27 cellular contexts compared by ENCODE assay signal in the genomic region with DNA sequence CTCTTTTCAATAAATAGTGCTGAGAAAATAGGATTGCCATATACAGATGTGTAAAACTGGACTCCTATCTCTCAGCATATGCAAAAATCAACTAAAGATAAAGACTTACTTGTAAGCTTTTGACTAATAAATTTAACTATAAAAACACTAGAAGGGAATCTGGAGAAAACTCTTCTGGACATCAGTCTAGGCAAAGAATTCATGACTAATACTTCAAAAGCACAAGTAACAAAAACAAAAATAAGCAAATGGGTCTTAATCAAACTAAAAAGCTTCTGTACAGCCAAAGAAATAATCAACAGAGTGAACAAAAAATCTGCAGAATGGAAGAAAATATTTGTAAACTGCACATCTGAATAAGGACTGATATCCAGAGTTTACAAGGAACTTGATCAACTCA.
"Had no signal": no experiment of that assay in that cellular context is flagged by ENCODE, and none has a peak within 500 bp of the region (broad histone marks: within the 10 kb centered on the region; RNA-seq: fewer than 3 reads in every experiment).

No MANE protein-coding gene starts in this region.

- ATAC-seq: esophagus mucosa; heart right ventricle; left cardiac atrium; left lung; naive thymus-derived CD4-positive, alpha-beta T cell; psoas muscle; right cardiac atrium; stimulated activated effector memory CD8-positive, alpha-beta T cell treated with anti-CD3 and anti-CD28 coated beads, Interleukin-12 subunit alpha, Interleukin-12 subunit beta, amount 100 ng/mL, for 72 hours had no signal

- H3K9me3 ChIP-seq: psoas muscle, sigmoid colon, thoracic aorta, upper lobe of left lung had no signal

- H3K9ac ChIP-seq: neural progenitor cell had no signal

- H3K27ac ChIP-seq: dorsolateral prefrontal cortex, epithelial cell of prostate, heart right ventricle, left lung, neural progenitor cell, psoas muscle, sigmoid colon, stomach, tibial nerve, upper lobe of left lung had no signal

- H3K4me1 ChIP-seq: heart right ventricle, left lung, neural progenitor cell, psoas muscle, sigmoid colon, stomach, tibial nerve, upper lobe of left lung had no signal

- H3K36me3 ChIP-seq: heart right ventricle, left lung, neural progenitor cell, sigmoid colon, stomach, thoracic aorta, tibial nerve, upper lobe of left lung had no signal

- DNase-seq: cortex of kidney; dorsolateral prefrontal cortex; effector CD4-positive, alpha-beta T cell; foreskin melanocyte; glutamatergic neuron; heart right ventricle; hippocampal formation; left cardiac atrium; left lung; mesendoderm; midbrain; naive thymus-derived CD4-positive, alpha-beta T cell; posterior cingulate gyrus; psoas muscle; right cardiac atrium; sigmoid colon; stimulated activated CD4-positive, alpha-beta T cell treated with anti-CD3 and anti-CD28 coated beads, Interleukin-2, amount 100 ng/mL, for 24 hours; stimulated activated CD4-positive, alpha-beta T cell treated with anti-CD3 and anti-CD28 coated beads, Interleukin-4, amount 100 ng/mL, for 24 hours; stimulated activated naive CD4-positive, alpha-beta T cell treated with Interleukin-2 at 50 U/mL for 16 hours; stomach; upper lobe of left lung had no signal

- H3K27me3 ChIP-seq: dorsolateral prefrontal cortex, heart right ventricle, left lung, neural progenitor cell, sigmoid colon, stomach, tibial nerve, upper lobe of left lung had no signal

- H3K4me2 ChIP-seq: neural progenitor cell had no signal

- H3K4me3 ChIP-seq: dorsolateral prefrontal cortex, heart right ventricle, left lung, neural progenitor cell, psoas muscle, sigmoid colon, stomach, thoracic aorta, tibial nerve, upper lobe of left lung had no signal

- H2AFZ ChIP-seq: neural progenitor cell had no signal
